ENCODE assay signal across 7 cellular contexts in the genomic region with DNA sequence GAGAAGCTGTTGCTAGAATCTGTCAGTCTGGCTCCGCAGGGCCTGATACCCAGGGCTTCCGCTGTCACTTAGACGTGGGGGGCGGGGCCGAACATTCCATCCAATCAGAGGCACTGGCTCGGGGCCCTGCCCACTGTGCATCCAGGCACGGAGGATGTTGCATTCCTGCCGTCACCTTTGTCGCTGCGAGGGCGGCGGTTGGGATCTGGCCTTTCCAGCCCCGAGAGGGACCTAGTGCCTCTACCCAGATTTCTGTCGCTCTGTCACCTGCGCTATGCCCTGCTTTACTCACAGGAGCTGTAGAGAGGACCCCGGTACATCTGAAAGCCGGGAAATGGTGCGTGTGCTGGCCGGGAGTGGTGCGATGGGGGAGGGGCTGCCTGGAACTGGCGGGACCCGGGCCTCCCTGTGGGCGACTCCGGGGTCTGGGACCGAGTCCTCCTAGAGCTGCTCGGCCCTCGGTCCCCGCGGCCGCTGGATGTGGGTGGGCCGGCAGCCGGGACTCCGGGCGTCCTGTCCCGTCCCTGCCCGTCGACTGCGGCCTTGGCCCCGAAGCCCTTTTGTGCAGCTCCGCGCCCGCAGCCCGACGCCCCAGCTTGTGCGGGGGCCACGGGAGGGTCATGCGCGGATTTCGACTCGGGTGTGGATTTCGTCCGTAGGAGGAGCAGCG. TPM values are rescaled to one million over a fixed set of nuclear protein-coding genes. Genes with fewer than 3 reads are reported as not detected.
DNase-seq lines count a peak whose midpoint lies in the region; ATAC-seq and TF ChIP-seq lines count a peak whose summit lies in the region.

Gene ZNF439, plus strand, starts transcription at position 133 of the 670 bp plus-strand sequence. Its CDS starts 142 bp downstream, at position 275.

- H3K27me3 ChIP-seq in HL-60 (ENCODE audit: insufficient read depth, poor library complexity, severe bottlenecking) (no peaks in the 10 kb centered on the region), neuron (ENCODE audit: insufficient read depth, low read length) (no peaks in the 10 kb centered on the region)

- peaks cover 25% of the 10 kb centered on the region for H3K4me1 Mint-ChIP-seq in stimulated activated naive CD8-positive, alpha-beta T cell treated with anti-CD3 and anti-CD28 coated beads, Interleukin-15, Interleukin-2, amounts not matched to agents 100 ng/mL and 50 ng/mL, for 24 hours (ENCODE audit: low read depth)

- H2AFZ ChIP-seq in neuron (ENCODE audit: low read depth, low read length), result no peak within 1 kb of the TSS

- peaks cover 6% of the 10 kb centered on the region for H3K9me3 ChIP-seq in neuron (ENCODE audit: low read length)

- H3K4me3 ChIP-seq in HL-60 (replicated peaks; ENCODE audit: insufficient read depth, low read length) (no peak within 1 kb of the TSS), fibroblast of villous mesenchyme (ENCODE audit: low read depth, low read length) (peak within 1 kb of the TSS; percentile 68), neuron (ENCODE audit: low read length) (peak within 1 kb of the TSS; percentile 45)

- ATAC-seq in GM18873 (IDR thresholded peaks at IDR 0.05; ENCODE audit: low FRiP score, unreplicated experiment), result peak; percentile 55

- peak within 1 kb of the TSS; percentile 85 for H3K4me3 Mint-ChIP-seq in stimulated activated naive CD8-positive, alpha-beta T cell treated with anti-CD3 and anti-CD28 coated beads, Interleukin-15, Interleukin-2, amounts not matched to agents 100 ng/mL and 50 ng/mL, for 24 hours

- peak within 1 kb of the TSS; percentile 89 for H3K27ac ChIP-seq in HL-60 (replicated peaks)

- TF ChIP-seq CTCF in HL-60 (IDR thresholded peaks at IDR 0.05; ENCODE audit: insufficient read depth, low read length) (no peak), fibroblast of villous mesenchyme (IDR thresholded peaks at IDR 0.05; ENCODE audit: insufficient read depth, low read depth, low read length) (no peak)

- H3K27ac Mint-ChIP-seq in stimulated activated naive CD8-positive, alpha-beta T cell treated with anti-CD3 and anti-CD28 coated beads, Interleukin-15, Interleukin-2, amounts not matched to agents 100 ng/mL and 50 ng/mL, for 24 hours, result peak within 1 kb of the TSS; percentile 88

- peaks cover 21% of the 10 kb centered on the region for H3K36me3 Mint-ChIP-seq in stimulated activated naive CD8-positive, alpha-beta T cell treated with anti-CD3 and anti-CD28 coated beads, Interleukin-15, Interleukin-2, amounts not matched to agents 100 ng/mL and 50 ng/mL, for 24 hours (ENCODE audit: low read depth)

- no peaks in the 10 kb centered on the region for H3K4me1 ChIP-seq in neuron (ENCODE audit: insufficient read depth, low read length)

- H3K9me3 Mint-ChIP-seq in stimulated activated naive CD8-positive, alpha-beta T cell treated with anti-CD3 and anti-CD28 coated beads, Interleukin-15, Interleukin-2, amounts not matched to agents 100 ng/mL and 50 ng/mL, for 24 hours, result no peaks in the 10 kb centered on the region

- H3K27me3 Mint-ChIP-seq in stimulated activated naive CD8-positive, alpha-beta T cell treated with anti-CD3 and anti-CD28 coated beads, Interleukin-15, Interleukin-2, amounts not matched to agents 100 ng/mL and 50 ng/mL, for 24 hours, result no peaks in the 10 kb centered on the region

- DNase-seq in HL-60 (ENCODE audit: low read depth in 1 of 2, low spot score in 1 of 2) (peak in 1 of 2 experiments; percentile 37), RPMI7951 (ENCODE audit: low read depth) (peak; percentile 89), fibroblast of villous mesenchyme (ENCODE audit: low read depth) (peak; percentile 59)
- DNase-seq in activated effector memory CD4-positive, alpha-beta T cell treated with anti-CD3 and anti-CD28 coated beads, Interleukin-2, amount 50 U/mL, for 16 hours, result peak; percentile 95

- no peaks in the 10 kb centered on the region for H3K36me3 ChIP-seq in neuron (ENCODE audit: insufficient read depth, low read length)

RNA-seq across cellular contexts. Expression of gene ZNF439, which starts in this region (rescaled TPM):
- total RNA-seq in RPMI7951 (2014; rRNA removed; shearing (Covaris generic)), result 11.1 and 12.3 TPM in 2 replicates
- 2.6 and 4.3 TPM in 2 replicates for total RNA-seq in fibroblast of villous mesenchyme
